ENCODE assay signal across 1 cellular context in the genomic region with DNA sequence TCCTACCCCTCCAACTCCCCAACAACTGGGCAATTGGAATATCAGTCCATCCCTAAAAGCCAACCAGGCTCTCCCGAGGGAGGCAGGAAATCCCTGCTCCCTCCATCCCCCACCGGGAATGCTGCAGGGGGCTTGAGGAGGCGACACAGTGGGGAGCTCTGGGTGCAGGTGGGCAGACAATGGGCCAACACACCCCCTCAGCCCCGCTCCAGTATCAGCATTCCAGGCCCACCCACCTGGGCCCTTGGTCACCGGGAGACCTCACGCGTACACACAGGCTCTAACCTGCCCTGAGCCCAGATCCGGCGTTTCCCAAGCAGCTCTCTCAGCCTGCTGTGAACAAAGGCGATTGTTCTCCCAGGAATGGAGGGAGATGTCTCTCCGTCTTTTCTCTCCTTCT.
TF ChIP-seq lines count a peak whose summit lies in the region.

No MANE protein-coding gene starts in this region.

TF ChIP-seq in SK-N-SH, 30 proteins besides CTCF, POLR2A, EP300 and RAD21:
- TF ChIP-seq ZBTB33 (IDR thresholded peaks at IDR 0.05; ENCODE audit: borderline replicate concordance, low read depth) = no peak
- no peak for TF ChIP-seq PBX3 (IDR thresholded peaks at IDR 0.05)
- TF ChIP-seq FOXJ3 (CRISPR knock-in tag; IDR thresholded peaks at IDR 0.05) = no peak
- no peak for TF ChIP-seq GATA2 (CRISPR knock-in tag; IDR thresholded peaks at IDR 0.05)
- no peak for TF ChIP-seq IRF3 (IDR thresholded peaks at IDR 0.05; ENCODE audit: low read depth, low read length)
- no peak for TF ChIP-seq SMC3 (IDR thresholded peaks at IDR 0.05; ENCODE audit: low read depth, low read length)
TF ChIP-seq in SK-N-SH: peak in this region for 0.
